In the genomic region with DNA sequence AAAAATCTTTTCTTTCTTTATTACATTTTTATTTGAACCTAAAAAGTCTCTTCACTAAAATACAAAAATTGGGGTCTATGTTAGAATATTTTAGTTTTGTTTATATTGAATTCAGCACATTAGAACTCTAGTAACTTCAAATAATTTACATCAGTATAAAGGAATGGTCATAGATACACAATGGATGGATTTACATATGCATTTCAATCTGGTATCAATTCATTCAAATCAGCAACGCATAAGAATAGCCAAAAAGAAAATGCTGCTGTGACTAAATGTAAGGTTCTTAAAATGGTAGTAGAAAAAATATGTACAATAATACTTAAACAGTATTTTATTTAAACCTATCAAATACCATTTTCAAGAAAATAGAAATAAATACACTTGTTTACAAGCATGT, we compare ENCODE assay signal across 21 cellular contexts.
"Had no signal": no experiment of that assay in that cellular context is flagged by ENCODE, and none has a peak within 500 bp of the region (broad histone marks: within the 10 kb centered on the region; RNA-seq: fewer than 3 reads in every experiment).

No MANE protein-coding gene starts in this region.

- H3K4me3 Mint-ChIP-seq: IgD-negative memory B cell had no signal

- DNase-seq: Kasumi-1, MM.1S, NCI-H1092 treated with DMSO at 0.1 percent for 48 hours, NCI-H1436, NCI-H187, NCI-H2029, NCI-H2081 treated with DMSO at 0.1 percent for 48 hours, NCI-H2171, NCI-H226, NCI-H446, NCI-H510A, NCI-H524 treated with DMSO at 0.1 percent for 48 hours, NCI-H748 treated with DMSO at 0.1 percent for 48 hours, Right ventricle myocardium superior, RPMI8226, T-helper 1 cell had no signal

- H3K4me3 ChIP-seq: K562 had no signal

- H3K27me3 Mint-ChIP-seq: IgD-negative memory B cell had no signal

- H3K9ac ChIP-seq: KMS-11 had no signal

- ATAC-seq: K562, SK-N-SH treated with all-trans-retinoic acid at 6 μM for 48 hours had no signal

- H3K36me3 Mint-ChIP-seq: IgD-negative memory B cell had no signal

- H3K4me1 Mint-ChIP-seq: IgD-negative memory B cell had no signal

- H3K4me2 ChIP-seq: KMS-11 had no signal

- H3K27ac Mint-ChIP-seq: IgD-negative memory B cell had no signal

- H3K27ac ChIP-seq: HL-60, KMS-11 had no signal
